ENCODE assay signal across 1 cellular context in the genomic region with DNA sequence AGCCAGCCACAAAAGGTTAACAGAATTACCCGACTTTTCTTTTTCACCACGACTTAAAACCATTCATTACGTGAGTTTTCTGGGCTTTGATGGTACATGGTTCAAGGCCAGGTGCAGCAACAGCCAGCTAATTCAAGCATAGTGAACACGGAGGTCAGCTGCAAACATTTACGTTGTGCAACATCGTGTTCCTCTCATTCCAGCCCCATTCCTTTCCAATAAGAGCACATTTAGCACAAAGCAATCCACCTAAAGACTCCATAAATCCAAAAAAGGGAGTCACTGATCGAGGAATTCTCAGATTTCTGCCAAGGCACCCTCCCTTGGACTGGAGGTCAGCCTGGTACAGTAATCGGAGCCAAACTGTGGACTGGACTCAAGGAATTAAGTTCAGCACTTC.
TF ChIP-seq lines count a peak whose summit lies in the region.

No MANE protein-coding gene starts in this region.

TF ChIP-seq in GM23338, 12 proteins besides CTCF, POLR2A, EP300 and RAD21 (continued from another document):
- TF ChIP-seq, protein P1, sequence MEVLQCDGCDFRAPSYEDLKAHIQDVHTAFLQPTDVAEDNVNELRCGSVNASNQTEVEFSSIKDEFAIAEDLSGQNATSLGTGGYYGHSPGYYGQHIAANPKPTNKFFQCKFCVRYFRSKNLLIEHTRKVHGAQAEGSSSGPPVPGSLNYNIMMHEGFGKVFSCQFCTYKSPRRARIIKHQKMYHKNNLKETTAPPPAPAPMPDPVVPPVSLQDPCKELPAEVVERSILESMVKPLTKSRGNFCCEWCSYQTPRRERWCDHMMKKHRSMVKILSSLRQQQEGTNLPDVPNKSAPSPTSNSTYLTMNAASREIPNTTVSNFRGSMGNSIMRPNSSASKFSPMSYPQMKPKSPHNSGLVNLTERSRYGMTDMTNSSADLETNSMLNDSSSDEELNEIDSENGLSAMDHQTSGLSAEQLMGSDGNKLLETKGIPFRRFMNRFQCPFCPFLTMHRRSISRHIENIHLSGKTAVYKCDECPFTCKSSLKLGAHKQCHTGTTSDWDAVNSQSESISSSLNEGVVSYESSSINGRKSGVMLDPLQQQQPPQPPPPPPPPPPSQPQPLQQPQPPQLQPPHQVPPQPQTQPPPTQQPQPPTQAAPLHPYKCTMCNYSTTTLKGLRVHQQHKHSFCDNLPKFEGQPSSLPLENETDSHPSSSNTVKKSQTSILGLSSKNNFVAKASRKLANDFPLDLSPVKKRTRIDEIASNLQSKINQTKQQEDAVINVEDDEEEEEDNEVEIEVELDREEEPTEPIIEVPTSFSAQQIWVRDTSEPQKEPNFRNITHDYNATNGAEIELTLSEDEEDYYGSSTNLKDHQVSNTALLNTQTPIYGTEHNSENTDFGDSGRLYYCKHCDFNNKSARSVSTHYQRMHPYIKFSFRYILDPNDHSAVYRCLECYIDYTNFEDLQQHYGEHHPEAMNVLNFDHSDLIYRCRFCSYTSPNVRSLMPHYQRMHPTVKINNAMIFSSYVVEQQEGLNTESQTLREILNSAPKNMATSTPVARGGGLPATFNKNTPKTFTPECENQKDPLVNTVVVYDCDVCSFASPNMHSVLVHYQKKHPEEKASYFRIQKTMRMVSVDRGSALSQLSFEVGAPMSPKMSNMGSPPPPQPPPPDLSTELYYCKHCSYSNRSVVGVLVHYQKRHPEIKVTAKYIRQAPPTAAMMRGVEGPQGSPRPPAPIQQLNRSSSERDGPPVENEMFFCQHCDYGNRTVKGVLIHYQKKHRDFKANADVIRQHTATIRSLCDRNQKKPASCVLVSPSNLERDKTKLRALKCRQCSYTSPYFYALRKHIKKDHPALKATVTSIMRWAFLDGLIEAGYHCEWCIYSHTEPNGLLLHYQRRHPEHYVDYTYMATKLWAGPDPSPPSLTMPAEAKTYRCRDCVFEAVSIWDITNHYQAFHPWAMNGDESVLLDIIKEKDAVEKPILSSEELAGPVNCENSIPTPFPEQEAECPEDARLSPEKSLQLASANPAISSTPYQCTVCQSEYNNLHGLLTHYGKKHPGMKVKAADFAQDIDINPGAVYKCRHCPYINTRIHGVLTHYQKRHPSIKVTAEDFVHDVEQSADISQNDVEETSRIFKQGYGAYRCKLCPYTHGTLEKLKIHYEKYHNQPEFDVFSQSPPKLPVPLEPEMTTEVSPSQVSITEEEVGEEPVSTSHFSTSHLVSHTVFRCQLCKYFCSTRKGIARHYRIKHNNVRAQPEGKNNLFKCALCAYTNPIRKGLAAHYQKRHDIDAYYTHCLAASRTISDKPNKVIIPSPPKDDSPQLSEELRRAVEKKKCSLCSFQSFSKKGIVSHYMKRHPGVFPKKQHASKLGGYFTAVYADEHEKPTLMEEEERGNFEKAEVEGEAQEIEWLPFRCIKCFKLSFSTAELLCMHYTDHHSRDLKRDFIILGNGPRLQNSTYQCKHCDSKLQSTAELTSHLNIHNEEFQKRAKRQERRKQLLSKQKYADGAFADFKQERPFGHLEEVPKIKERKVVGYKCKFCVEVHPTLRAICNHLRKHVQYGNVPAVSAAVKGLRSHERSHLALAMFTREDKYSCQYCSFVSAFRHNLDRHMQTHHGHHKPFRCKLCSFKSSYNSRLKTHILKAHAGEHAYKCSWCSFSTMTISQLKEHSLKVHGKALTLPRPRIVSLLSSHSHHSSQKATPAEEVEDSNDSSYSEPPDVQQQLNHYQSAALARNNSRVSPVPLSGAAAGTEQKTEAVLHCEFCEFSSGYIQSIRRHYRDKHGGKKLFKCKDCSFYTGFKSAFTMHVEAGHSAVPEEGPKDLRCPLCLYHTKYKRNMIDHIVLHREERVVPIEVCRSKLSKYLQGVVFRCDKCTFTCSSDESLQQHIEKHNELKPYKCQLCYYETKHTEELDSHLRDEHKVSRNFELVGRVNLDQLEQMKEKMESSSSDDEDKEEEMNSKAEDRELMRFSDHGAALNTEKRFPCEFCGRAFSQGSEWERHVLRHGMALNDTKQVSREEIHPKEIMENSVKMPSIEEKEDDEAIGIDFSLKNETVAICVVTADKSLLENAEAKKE (CRISPR knock-in tag; IDR thresholded peaks at IDR 0.05) = no peak
- TF ChIP-seq EZH2phosphoT487 (IDR thresholded peaks at IDR 0.05; ENCODE audit: unreplicated experiment) (no peak), EZH2 (IDR thresholded peaks at IDR 0.05; ENCODE audit: low read depth, unreplicated experiment) (no peak), JUNB (IDR thresholded peaks at IDR 0.05; ENCODE audit: unreplicated experiment) (no peak), POLR2AphosphoS5 (IDR thresholded peaks at IDR 0.05; ENCODE audit: low read depth) (no peak), CREB1 (CRISPR knock-in tag; IDR thresholded peaks at IDR 0.05; ENCODE audit: low read depth) (no peak), ZNF114 (CRISPR knock-in tag; IDR thresholded peaks at IDR 0.05) (no peak), ZNF331 (CRISPR knock-in tag; IDR thresholded peaks at IDR 0.05; ENCODE audit: low read depth) (no peak), STAT1 (IDR thresholded peaks at IDR 0.05; ENCODE audit: unreplicated experiment) (no peak), NANOG (IDR thresholded peaks at IDR 0.05; ENCODE audit: borderline replicate concordance) (no peak)
- TF ChIP-seq, protein P2, sequence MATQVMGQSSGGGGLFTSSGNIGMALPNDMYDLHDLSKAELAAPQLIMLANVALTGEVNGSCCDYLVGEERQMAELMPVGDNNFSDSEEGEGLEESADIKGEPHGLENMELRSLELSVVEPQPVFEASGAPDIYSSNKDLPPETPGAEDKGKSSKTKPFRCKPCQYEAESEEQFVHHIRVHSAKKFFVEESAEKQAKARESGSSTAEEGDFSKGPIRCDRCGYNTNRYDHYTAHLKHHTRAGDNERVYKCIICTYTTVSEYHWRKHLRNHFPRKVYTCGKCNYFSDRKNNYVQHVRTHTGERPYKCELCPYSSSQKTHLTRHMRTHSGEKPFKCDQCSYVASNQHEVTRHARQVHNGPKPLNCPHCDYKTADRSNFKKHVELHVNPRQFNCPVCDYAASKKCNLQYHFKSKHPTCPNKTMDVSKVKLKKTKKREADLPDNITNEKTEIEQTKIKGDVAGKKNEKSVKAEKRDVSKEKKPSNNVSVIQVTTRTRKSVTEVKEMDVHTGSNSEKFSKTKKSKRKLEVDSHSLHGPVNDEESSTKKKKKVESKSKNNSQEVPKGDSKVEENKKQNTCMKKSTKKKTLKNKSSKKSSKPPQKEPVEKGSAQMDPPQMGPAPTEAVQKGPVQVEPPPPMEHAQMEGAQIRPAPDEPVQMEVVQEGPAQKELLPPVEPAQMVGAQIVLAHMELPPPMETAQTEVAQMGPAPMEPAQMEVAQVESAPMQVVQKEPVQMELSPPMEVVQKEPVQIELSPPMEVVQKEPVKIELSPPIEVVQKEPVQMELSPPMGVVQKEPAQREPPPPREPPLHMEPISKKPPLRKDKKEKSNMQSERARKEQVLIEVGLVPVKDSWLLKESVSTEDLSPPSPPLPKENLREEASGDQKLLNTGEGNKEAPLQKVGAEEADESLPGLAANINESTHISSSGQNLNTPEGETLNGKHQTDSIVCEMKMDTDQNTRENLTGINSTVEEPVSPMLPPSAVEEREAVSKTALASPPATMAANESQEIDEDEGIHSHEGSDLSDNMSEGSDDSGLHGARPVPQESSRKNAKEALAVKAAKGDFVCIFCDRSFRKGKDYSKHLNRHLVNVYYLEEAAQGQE (IDR thresholded peaks at IDR 0.05; ENCODE audit: unreplicated experiment) = no peak
